ENCODE assay signal across 12 cellular contexts in the genomic region with DNA sequence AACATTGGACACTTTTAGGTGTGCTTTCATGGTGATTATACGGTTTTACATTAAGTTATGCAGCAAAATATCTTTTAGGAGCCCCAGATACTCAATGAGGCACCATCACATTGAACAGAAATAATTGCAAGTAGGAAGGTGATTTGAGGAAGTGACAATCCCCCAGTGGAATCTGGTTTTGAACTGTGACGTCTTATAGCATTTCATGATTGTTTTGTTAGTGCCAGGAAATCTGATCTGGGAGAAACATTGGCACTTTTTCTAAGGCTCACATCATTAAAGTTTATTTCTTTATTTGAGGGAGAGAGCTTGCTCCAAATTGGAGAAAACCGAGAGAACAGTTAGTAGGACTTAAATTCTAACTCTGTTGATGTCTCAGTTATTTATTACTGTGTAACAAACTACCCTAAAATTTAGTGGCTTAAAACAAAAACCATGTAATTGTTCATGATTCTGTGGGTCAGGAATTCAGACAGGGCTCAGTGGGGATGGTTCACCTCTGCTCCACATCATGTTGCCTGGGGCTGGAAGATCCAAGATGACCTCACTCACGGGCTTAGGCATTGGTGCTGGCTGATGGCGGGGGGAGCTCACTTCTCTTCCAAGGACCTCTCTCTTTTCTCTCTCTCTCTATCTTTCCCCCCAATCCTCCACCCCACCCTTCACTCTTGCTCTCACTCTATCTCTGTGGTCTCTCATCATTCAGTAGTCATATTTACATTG.
DNase-seq lines count a peak whose midpoint lies in the region; ATAC-seq and TF ChIP-seq lines count a peak whose summit lies in the region.
"Had no signal": no experiment of that assay in that cellular context is flagged by ENCODE, and none has a peak within 500 bp of the region (broad histone marks: within the 10 kb centered on the region; RNA-seq: fewer than 3 reads in every experiment).

No MANE protein-coding gene starts in this region.

- ATAC-seq in psoas muscle: peak; percentile 58 to 66 (median 64)

- no peaks in the 10 kb centered on the region for H3K27me3 ChIP-seq in Caco-2 (replicated peaks; ENCODE audit: control insufficient read depth, insufficient read depth, low read length)
- H3K27me3 ChIP-seq in psoas muscle (ENCODE audit: insufficient read depth in 3 of 3, low read length in 2 of 3): no peaks in the 10 kb centered on the region

- peak overlapping the region; percentile 75 for H3K27ac Mint-ChIP-seq in Caco-2 (ENCODE audit: unreplicated experiment)
- H3K27ac Mint-ChIP-seq in activated naive CD4-positive, alpha-beta T cell treated with anti-CD3 and anti-CD28 coated beads, Interleukin-2, amount 10 ng/mL, durations not matched to agents 7 days and 5 days: no peak overlapping the region
- H3K27ac Mint-ChIP-seq in activated T-cell treated with anti-CD3 and anti-CD28 coated beads, Interleukin-2, amount 50 U/mL, for 24 hours: no peak overlapping the region

- no peaks in the 10 kb centered on the region for H3K9me3 ChIP-seq in Caco-2
- no peaks in the 10 kb centered on the region for H3K9me3 ChIP-seq in psoas muscle

- H3K4me1 Mint-ChIP-seq in Caco-2 (ENCODE audit: low read depth, unreplicated experiment): peaks cover 40% of the 10 kb centered on the region
- H3K4me1 Mint-ChIP-seq in activated naive CD4-positive, alpha-beta T cell treated with anti-CD3 and anti-CD28 coated beads, Interleukin-2, amount 10 ng/mL, durations not matched to agents 7 days and 5 days: peaks cover 10% of the 10 kb centered on the region
- H3K4me1 Mint-ChIP-seq in activated T-cell treated with anti-CD3 and anti-CD28 coated beads, Interleukin-2, amount 50 U/mL, for 24 hours (ENCODE audit: low read depth): no peaks in the 10 kb centered on the region

- H3K36me3 ChIP-seq in Caco-2 (ENCODE audit: control insufficient read depth, insufficient read depth, low read length) (no peaks in the 10 kb centered on the region), psoas muscle (ENCODE audit: insufficient read depth in 1 of 2, low read depth in 1 of 2) (no peaks in the 10 kb centered on the region)

- H3K4me1 ChIP-seq in Caco-2 (peaks cover 64% of the 10 kb centered on the region), psoas muscle (peaks cover 26% of the 10 kb centered on the region)

- H3K36me3 Mint-ChIP-seq in Caco-2 (ENCODE audit: insufficient read depth, unreplicated experiment): peaks cover 43% of the 10 kb centered on the region
- H3K36me3 Mint-ChIP-seq in activated naive CD4-positive, alpha-beta T cell treated with anti-CD3 and anti-CD28 coated beads, Interleukin-2, amount 10 ng/mL, durations not matched to agents 7 days and 5 days: peaks cover 43% of the 10 kb centered on the region
- no peaks in the 10 kb centered on the region for H3K36me3 Mint-ChIP-seq in activated T-cell treated with anti-CD3 and anti-CD28 coated beads, Interleukin-2, amount 50 U/mL, for 24 hours (ENCODE audit: low read depth)
- H3K36me3 Mint-ChIP-seq: IgD-negative memory B cell had no signal

- no peak for DNase-seq in Caco-2
- DNase-seq in RWPE1 (ENCODE audit: low spot score): peak; percentile 41
- DNase-seq in fibroblast of pulmonary artery (ENCODE audit: low read depth): peak; percentile 92
- no peak for DNase-seq in psoas muscle
- no peak for DNase-seq in NCI-H187 treated with DMSO at 0.1 percent for 48 hours (lab: John Stamatoyannopoulos, UW)
- DNase-seq in activated naive CD4-positive, alpha-beta T cell treated with anti-CD3 and anti-CD28 coated beads, Interleukin-2, amount 10 ng/mL, durations not matched to agents 7 days and 5 days: no peak
- DNase-seq in activated T-cell treated with anti-CD3 and anti-CD28 coated beads, Interleukin-2, amount 50 U/mL, for 24 hours: no peak
- no peak for DNase-seq in activated effector memory CD4-positive, alpha-beta T cell treated with Interleukin-2 at 50 U/mL for 16 hours
- DNase-seq: activated CD8-positive, alpha-beta memory T cell treated with anti-CD3 and anti-CD28 coated beads, Interleukin-2, amount 50 U/mL, for 48 hours; DMS153; SHP77 had no signal

- H3K27ac ChIP-seq in RWPE1 (peak overlapping the region; percentile 76), psoas muscle (peak overlapping the region; percentile 58)

- intact Hi-C loops in Caco-2 (cut with micrococcal nuclease; ENCODE audit: unreplicated experiment): no loop called here
- intact Hi-C loops in psoas muscle (cut with DNase I): loop anchor here (5.0 kb wide), 1 partner anchor 149 kb away; the partner anchor contains the start of gene IL6 (in 2 of the 2)

- TF ChIP-seq CTCF in Caco-2 (IDR thresholded peaks at IDR 0.05; ENCODE audit: insufficient read depth in 1 of 2, low read depth in 1 of 2, low read length in 1 of 2, severe bottlenecking in 1 of 2, unreplicated experiment in 1 of 2) (no peak), RWPE1 (conservative IDR thresholded peaks at IDR 0.05; ENCODE audit: low read depth) (no peak), fibroblast of pulmonary artery (IDR thresholded peaks at IDR 0.05; ENCODE audit: low read length, missing control alignments) (no peak), psoas muscle (IDR thresholded peaks at IDR 0.05) (no peak)

- POLR2A ChIA-PET in Caco-2 (lab: Charles Lee): no interaction called here
- POLR2A ChIA-PET in RWPE1 (lab: Yijun Ruan, JAX; ENCODE audit: low non-redundant PET): no interaction called here

- peaks cover 23% of the 10 kb centered on the region for H3K9me3 Mint-ChIP-seq in Caco-2 (ENCODE audit: unreplicated experiment)
- H3K9me3 Mint-ChIP-seq in activated naive CD4-positive, alpha-beta T cell treated with anti-CD3 and anti-CD28 coated beads, Interleukin-2, amount 10 ng/mL, durations not matched to agents 7 days and 5 days: no peaks in the 10 kb centered on the region
- H3K9me3 Mint-ChIP-seq in activated T-cell treated with anti-CD3 and anti-CD28 coated beads, Interleukin-2, amount 50 U/mL, for 24 hours: no peaks in the 10 kb centered on the region
- H3K9me3 Mint-ChIP-seq: IgD-negative memory B cell had no signal

- 26 to 28% (median 26%) methylated on average over 5 of the region's 5 CpGs for WGBS in psoas muscle, 3 donors

- CTCF ChIA-PET in Caco-2 (lab: Charles Lee): interaction anchor here (1.0 to 1.5 kb wide), 3 partner anchors 8 to 149 kb away, joined by 3 to 15 read pairs (median 7); partner anchors contain the start of gene IL6
- CTCF ChIA-PET in RWPE1 (lab: Yijun Ruan, JAX): interaction anchor here (0.6 to 1.3 kb wide), 2 partner anchors 145 to 384 kb away, joined by 3 to 5 read pairs; no protein-coding TSS in a partner anchor
- CTCF ChIA-PET in activated naive CD4-positive, alpha-beta T cell treated with anti-CD3 and anti-CD28 coated beads, Interleukin-2, amount 10 ng/mL, durations not matched to agents 7 days and 5 days (lab: Charles Lee): no interaction called here

- no TSS peak for BruUV-seq in Caco-2 (replicated peaks; lab: Mats Ljungman, UMichigan)

- H3K4me3 ChIP-seq in Caco-2 (ENCODE audit: low read depth, low read length): no peak overlapping the region
- H3K4me3 ChIP-seq in fibroblast of pulmonary artery (replicated peaks; ENCODE audit: low read depth, low read length): no peak overlapping the region
- H3K4me3 ChIP-seq in psoas muscle: no peak overlapping the region

- peak overlapping the region; percentile 23 for H3K4me3 Mint-ChIP-seq in Caco-2 (ENCODE audit: unreplicated experiment)
- H3K4me3 Mint-ChIP-seq in activated naive CD4-positive, alpha-beta T cell treated with anti-CD3 and anti-CD28 coated beads, Interleukin-2, amount 10 ng/mL, durations not matched to agents 7 days and 5 days: no peak overlapping the region
- no peak overlapping the region for H3K4me3 Mint-ChIP-seq in activated T-cell treated with anti-CD3 and anti-CD28 coated beads, Interleukin-2, amount 50 U/mL, for 24 hours

- H3K27me3 Mint-ChIP-seq in Caco-2 (ENCODE audit: insufficient read depth, unreplicated experiment): no peaks in the 10 kb centered on the region
- H3K27me3 Mint-ChIP-seq in activated naive CD4-positive, alpha-beta T cell treated with anti-CD3 and anti-CD28 coated beads, Interleukin-2, amount 10 ng/mL, durations not matched to agents 7 days and 5 days: peaks cover 24% of the 10 kb centered on the region
- peaks cover 44% of the 10 kb centered on the region for H3K27me3 Mint-ChIP-seq in activated T-cell treated with anti-CD3 and anti-CD28 coated beads, Interleukin-2, amount 50 U/mL, for 24 hours

Comparison
In these comparisons a context has a peak if more than half of its experiments do, and no peak if none do; other contexts are left out.
1. DNase-seq: peak in RWPE1 (single experiment) and fibroblast of pulmonary artery (single experiment); none in Caco-2 (0 of 2), psoas muscle (0 of 2), NCI-H187 treated with DMSO at 0.1 percent for 48 hours (single experiment), activated naive CD4-positive, alpha-beta T cell treated with anti-CD3 and anti-CD28 coated beads, Interleukin-2, amount 10 ng/mL, durations not matched to agents 7 days and 5 days (single experiment), activated T-cell treated with anti-CD3 and anti-CD28 coated beads, Interleukin-2, amount 50 U/mL, for 24 hours (single experiment) and activated effector memory CD4-positive, alpha-beta T cell treated with Interleukin-2 at 50 U/mL for 16 hours (single experiment).